ENCODE assay signal across 8 cellular contexts in genomic region chr20:3209023-3209945, GRCh38. TPM values are rescaled to one million over a fixed set of nuclear protein-coding genes. Genes with fewer than 3 reads are reported as not detected.
DNase-seq lines count a peak whose midpoint lies in the region; ATAC-seq lines count a peak whose summit lies in the region.

TSS of gene ITPA (plus strand) at chr20:3209498. CDS start at chr20:3209552, 54 bp downstream.

- peaks cover 19% of the 10 kb centered on the region for H3K36me3 Mint-ChIP-seq in activated T-helper 1 cell treated with anti-CD3 and anti-CD28 coated beads, Interleukin-12 subunit alpha, Interleukin-12 subunit beta, Interleukin-2, Interleukin-4 antibody, amounts not matched to agents 30 ng/mL and 10 ng/mL and 1 ng/mL, durations not matched to agents 14 hours and 24 hours and 36 hours (ENCODE audit: low read depth)
- no peaks in the 10 kb centered on the region for H3K36me3 Mint-ChIP-seq in natural killer cell treated with Interleukin-12 subunit alpha and Interleukin-12 subunit beta and Interleukin-15 and Interleukin-18, amount 100 ng/mL, for 72 hours

- no peaks in the 10 kb centered on the region for H3K9me3 Mint-ChIP-seq in activated T-helper 1 cell treated with anti-CD3 and anti-CD28 coated beads, Interleukin-12 subunit alpha, Interleukin-12 subunit beta, Interleukin-2, Interleukin-4 antibody, amounts not matched to agents 30 ng/mL and 10 ng/mL and 1 ng/mL, durations not matched to agents 14 hours and 24 hours and 36 hours
- H3K9me3 Mint-ChIP-seq in natural killer cell treated with Interleukin-12 subunit alpha and Interleukin-12 subunit beta and Interleukin-15 and Interleukin-18, amount 100 ng/mL, for 72 hours: no peaks in the 10 kb centered on the region

- H3K9me3 ChIP-seq in stomach smooth muscle (ENCODE audit: control insufficient read depth in 2 of 2, low read length in 2 of 2): no peaks in the 10 kb centered on the region

- H3K27ac ChIP-seq in stomach smooth muscle (ENCODE audit: low read length): peak within 1 kb of the TSS; percentile 58

- peak within 1 kb of the TSS; percentile 93 for H3K27ac Mint-ChIP-seq in activated T-helper 1 cell treated with anti-CD3 and anti-CD28 coated beads, Interleukin-12 subunit alpha, Interleukin-12 subunit beta, Interleukin-2, Interleukin-4 antibody, amounts not matched to agents 30 ng/mL and 10 ng/mL and 1 ng/mL, durations not matched to agents 14 hours and 24 hours and 36 hours
- peak within 1 kb of the TSS; percentile 88 to 96 for H3K27ac Mint-ChIP-seq in natural killer cell treated with Interleukin-12 subunit alpha and Interleukin-12 subunit beta and Interleukin-15 and Interleukin-18, amount 100 ng/mL, for 72 hours

- peaks cover 15% of the 10 kb centered on the region for H3K4me1 ChIP-seq in stomach smooth muscle (ENCODE audit: control insufficient read depth, insufficient read depth, low read length)

- H3K4me1 Mint-ChIP-seq in activated T-helper 1 cell treated with anti-CD3 and anti-CD28 coated beads, Interleukin-12 subunit alpha, Interleukin-12 subunit beta, Interleukin-2, Interleukin-4 antibody, amounts not matched to agents 30 ng/mL and 10 ng/mL and 1 ng/mL, durations not matched to agents 14 hours and 24 hours and 36 hours (ENCODE audit: low read depth): peaks cover 13% of the 10 kb centered on the region
- H3K4me1 Mint-ChIP-seq in natural killer cell treated with Interleukin-12 subunit alpha and Interleukin-12 subunit beta and Interleukin-15 and Interleukin-18, amount 100 ng/mL, for 72 hours (ENCODE audit: low read depth in 2 of 2): peaks cover 19 to 21% of the 10 kb centered on the region in 2 donors

- ATAC-seq in HG02678 (IDR thresholded peaks at IDR 0.05; ENCODE audit: unreplicated experiment) (peak; percentile 48), GM21825 (IDR thresholded peaks at IDR 0.05; ENCODE audit: unreplicated experiment) (no peak)
- ATAC-seq in natural killer cell treated with Interleukin-12 subunit alpha and Interleukin-12 subunit beta and Interleukin-15 and Interleukin-18, amount 100 ng/mL, for 72 hours: peak; percentile 66 to 70

- intact Hi-C loops in activated T-helper 1 cell treated with anti-CD3 and anti-CD28 coated beads, Interleukin-12 subunit alpha, Interleukin-12 subunit beta, Interleukin-2, Interleukin-4 antibody, amounts not matched to agents 30 ng/mL and 10 ng/mL and 1 ng/mL, durations not matched to agents 14 hours and 24 hours and 36 hours (cut with micrococcal nuclease): loop anchor here (1.0 to 10.0 kb wide), 4 partner anchors 36 to 334 kb away; partner anchors contain the start of genes ATRN, FASTKD5, LZTS3 and PTPRA

- peaks cover 6 to 8% of the 10 kb centered on the region in 2 donors for H3K36me3 ChIP-seq in stomach smooth muscle (ENCODE audit: control insufficient read depth in 2 of 2, insufficient read depth in 2 of 2, low read length in 2 of 2)

- no peaks in the 10 kb centered on the region for H3K27me3 Mint-ChIP-seq in activated T-helper 1 cell treated with anti-CD3 and anti-CD28 coated beads, Interleukin-12 subunit alpha, Interleukin-12 subunit beta, Interleukin-2, Interleukin-4 antibody, amounts not matched to agents 30 ng/mL and 10 ng/mL and 1 ng/mL, durations not matched to agents 14 hours and 24 hours and 36 hours (ENCODE audit: insufficient read depth)
- no peaks in the 10 kb centered on the region for H3K27me3 Mint-ChIP-seq in natural killer cell treated with Interleukin-12 subunit alpha and Interleukin-12 subunit beta and Interleukin-15 and Interleukin-18, amount 100 ng/mL, for 72 hours

- H3K9ac ChIP-seq in stomach smooth muscle (ENCODE audit: low read length in 2 of 2): peak within 1 kb of the TSS; percentile 83 to 86

- no peaks in the 10 kb centered on the region for H3K27me3 ChIP-seq in stomach smooth muscle (ENCODE audit: control insufficient read depth in 1 of 2, insufficient read depth in 2 of 2, low read length in 2 of 2)

- DNase-seq in DMS53 treated with DMSO at 0.1 percent for 48 hours (lab: John Stamatoyannopoulos, UW; ENCODE audit: unreplicated experiment) (peak; percentile 22), OCI-M2 (lab: John Stamatoyannopoulos, UW; ENCODE audit: unreplicated experiment) (peak; percentile 21), fibroblast of peridontal ligament (ENCODE audit: extremely low read depth) (peak; percentile 34)
- DNase-seq in activated T-helper 1 cell treated with anti-CD3 and anti-CD28 coated beads, Interleukin-12 subunit alpha, Interleukin-12 subunit beta, Interleukin-2, Interleukin-4 antibody, amounts not matched to agents 30 ng/mL and 10 ng/mL and 1 ng/mL, durations not matched to agents 14 hours and 24 hours and 36 hours (ENCODE audit: low spot score): peak; percentile 58
- no peak for DNase-seq in natural killer cell treated with Interleukin-12 subunit alpha and Interleukin-12 subunit beta and Interleukin-15 and Interleukin-18, amount 100 ng/mL, for 72 hours (ENCODE audit: low spot score)

- H3K4me3 Mint-ChIP-seq in activated T-helper 1 cell treated with anti-CD3 and anti-CD28 coated beads, Interleukin-12 subunit alpha, Interleukin-12 subunit beta, Interleukin-2, Interleukin-4 antibody, amounts not matched to agents 30 ng/mL and 10 ng/mL and 1 ng/mL, durations not matched to agents 14 hours and 24 hours and 36 hours: peak within 1 kb of the TSS; percentile 97
- peak within 1 kb of the TSS; percentile 94 for H3K4me3 Mint-ChIP-seq in natural killer cell treated with Interleukin-12 subunit alpha and Interleukin-12 subunit beta and Interleukin-15 and Interleukin-18, amount 100 ng/mL, for 72 hours

- H3K4me3 ChIP-seq in stomach smooth muscle (ENCODE audit: low read length in 2 of 2): peak within 1 kb of the TSS; percentile 59 to 97

RNA-seq across cellular contexts. Expression of gene ITPA, which starts in this region (rescaled TPM):
- 93.3 and 96.0 TPM in 2 replicates for total RNA-seq in activated T-helper 1 cell treated with anti-CD3 and anti-CD28 coated beads, Interleukin-12 subunit alpha, Interleukin-12 subunit beta, Interleukin-2, Interleukin-4 antibody, amounts not matched to agents 30 ng/mL and 10 ng/mL and 1 ng/mL, durations not matched to agents 14 hours and 24 hours and 36 hours
- total RNA-seq in natural killer cell treated with Interleukin-12 subunit alpha and Interleukin-12 subunit beta and Interleukin-15 and Interleukin-18, amount 100 ng/mL, for 72 hours: 10 to 100 TPM; 94.3 to 94.7 TPM
